Comparison of ENCODE assay signal across 25 cellular contexts in the genomic region with DNA sequence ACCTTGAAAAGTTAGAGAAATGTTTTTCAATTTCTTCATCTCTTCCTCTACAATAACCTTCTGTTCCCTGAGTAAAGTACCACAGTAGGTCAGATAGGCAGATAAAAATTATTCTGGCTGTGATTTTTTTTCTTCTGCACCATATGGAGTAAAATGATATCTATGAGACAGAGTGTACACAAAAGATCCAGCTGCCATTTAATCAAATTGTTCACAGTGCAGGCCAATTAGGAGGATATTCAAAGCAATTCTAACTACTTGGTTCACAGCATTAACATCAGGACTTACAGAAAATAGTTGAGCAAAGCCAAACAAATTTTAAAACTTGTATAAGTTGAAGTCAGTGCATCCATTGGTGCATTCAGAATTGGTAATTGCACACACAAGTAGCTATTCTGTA.
"Had no signal": no experiment of that assay in that cellular context is flagged by ENCODE, and none has a peak within 500 bp of the region (broad histone marks: within the 10 kb centered on the region; RNA-seq: fewer than 3 reads in every experiment).

No MANE protein-coding gene starts in this region.

- H3K27me3 ChIP-seq: ascending aorta, cardiac muscle cell, colonic mucosa, Peyer's patch, SJSA1 had no signal

- H3K27ac ChIP-seq: ascending aorta, cardiac muscle cell, colonic mucosa, Peyer's patch, SJSA1 had no signal

- H3K36me3 ChIP-seq: ascending aorta, cardiac muscle cell, colonic mucosa, Peyer's patch, SJSA1 had no signal

- H3K4me3 ChIP-seq: ascending aorta, cardiac muscle cell, colonic mucosa, Peyer's patch, SJSA1 had no signal

- H3K4me1 ChIP-seq: ascending aorta, colonic mucosa, Peyer's patch, SJSA1 had no signal

- DNase-seq: activated CD4-positive, alpha-beta T cell treated with anti-CD3 and anti-CD28 coated beads, Interleukin-2, amount 10 ng/mL, durations not matched to agents 24 days and 14 days; activated CD4-positive, alpha-beta T cell treated with anti-CD3 and anti-CD28 coated beads, Interleukin-2, amount 50 U/mL, for 4 hours; activated CD8-positive, alpha-beta T cell treated with anti-CD3 and anti-CD28 coated beads for 36 hours; activated effector memory CD4-positive, alpha-beta T cell treated with anti-CD3 and anti-CD28 coated beads, Interleukin-2, amount 50 U/mL, for 16 hours; activated naive CD4-positive, alpha-beta T cell treated with Interleukin-2 at 50 U/mL for 16 hours; activated naive CD8-positive, alpha-beta T cell treated with anti-CD3 and anti-CD28 coated beads, Interleukin-2, amount 10 ng/mL, durations not matched to agents 7 days and 5 days; activated T-cell treated with anti-CD3 and anti-CD28 coated beads, Interleukin-2, amount 50 U/mL, for 1 hour; activated T-cell treated with anti-CD3 and anti-CD28 coated beads, Interleukin-2, amount 50 U/mL, for 72 hours; amygdala; colonic mucosa; dermis blood vessel endothelial cell; Karpas-422; KBM-7; NCI-H1092; NCI-H187 treated with DMSO at 0.1 percent for 48 hours; NCI-H2227 treated with DMSO at 0.1 percent for 48 hours; NCI-H524; PC-3; Peyer's patch; RPMI8226; SHP77 treated with DMSO at 0.1 percent for 48 hours; T1000 had no signal

- H3K9me3 ChIP-seq: ascending aorta, colonic mucosa, Peyer's patch, SJSA1 had no signal
